ENCODE assay signal across 1 cellular context in genomic region chr3:130547680-130548065, GRCh38. TPM values are rescaled to one million over a fixed set of nuclear protein-coding genes. Genes with fewer than 3 reads are reported as not detected.
"Had no signal": no experiment of that assay in that cellular context is flagged by ENCODE, and none has a peak within 500 bp of the region (broad histone marks: within the 10 kb centered on the region; RNA-seq: fewer than 3 reads in every experiment).

No MANE protein-coding gene starts in this region.

RNA-seq across cellular contexts. Expression of gene COL6A6, which starts 30.7 kb away (rescaled TPM):
- polyA plus RNA-seq: GM23248 had no signal
